1 cellular context compared by ENCODE assay signal in the genomic region with DNA sequence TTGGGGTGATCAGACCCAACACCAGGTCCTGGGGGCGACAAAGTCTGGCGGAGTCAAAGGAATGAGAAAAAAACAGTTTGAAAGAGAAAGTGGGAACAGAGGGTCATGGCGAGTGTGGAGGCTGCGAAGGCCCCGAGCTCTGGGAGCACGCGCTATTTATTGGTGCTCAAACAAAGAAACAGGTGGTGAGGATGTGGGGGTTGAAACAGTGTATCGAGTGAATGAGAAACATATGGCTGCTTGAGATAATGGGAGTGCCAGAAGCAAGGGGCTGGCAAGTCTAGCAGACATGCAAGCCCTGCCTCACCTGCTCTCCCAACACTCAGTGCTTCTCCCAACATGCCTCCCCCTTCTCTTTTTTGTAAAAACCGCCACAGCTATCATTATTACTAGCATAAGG.
TF ChIP-seq lines count a peak whose summit lies in the region.

No MANE protein-coding gene starts in this region.

TF ChIP-seq in K562, 482 proteins besides CTCF, POLR2A, EP300 and RAD21 (continued from another document):
- no peak for TF ChIP-seq ATF6 (CRISPR knock-in tag; IDR thresholded peaks at IDR 0.05)
- no peak for TF ChIP-seq NR3C1 (CRISPR knock-in tag; IDR thresholded peaks at IDR 0.05)
- no peak for TF ChIP-seq PTRF (tag; IDR thresholded peaks at IDR 0.05)
- no peak for TF ChIP-seq KHSRP (IDR thresholded peaks at IDR 0.05)
- no peak for TF ChIP-seq SETDB1 (IDR thresholded peaks at IDR 0.05; ENCODE audit: low read length)
- no peak for TF ChIP-seq FOXP1 (CRISPR knock-in tag; IDR thresholded peaks at IDR 0.05)
- no peak for TF ChIP-seq SP1 (CRISPR knock-in tag; IDR thresholded peaks at IDR 0.05)
- no peak for TF ChIP-seq ETS1 (conservative IDR thresholded peaks at IDR 0.05; ENCODE audit: control insufficient read depth, low read depth, low read length)
- peak; percentile 27; the same call in 1 of the 2 replicates for TF ChIP-seq TFAP4 (CRISPR knock-in tag; IDR thresholded peaks at IDR 0.05; ENCODE audit: borderline replicate concordance)
- TF ChIP-seq HMG20A (CRISPR knock-in tag; conservative IDR thresholded peaks at IDR 0.05): no peak
- TF ChIP-seq PATZ1 (CRISPR knock-in tag; IDR thresholded peaks at IDR 0.05; ENCODE audit: borderline replicate concordance): no peak
- TF ChIP-seq BCOR (IDR thresholded peaks at IDR 0.05): no peak
- TF ChIP-seq HMG20B (CRISPR knock-in tag; IDR thresholded peaks at IDR 0.05): no peak
- no peak for TF ChIP-seq ZNF75A (CRISPR knock-in tag; IDR thresholded peaks at IDR 0.05)
- TF ChIP-seq CBFA2T3 (IDR thresholded peaks at IDR 0.05): peak; percentile 87
- no peak for TF ChIP-seq PKNOX1 (IDR thresholded peaks at IDR 0.05)
- TF ChIP-seq, protein P1, sequence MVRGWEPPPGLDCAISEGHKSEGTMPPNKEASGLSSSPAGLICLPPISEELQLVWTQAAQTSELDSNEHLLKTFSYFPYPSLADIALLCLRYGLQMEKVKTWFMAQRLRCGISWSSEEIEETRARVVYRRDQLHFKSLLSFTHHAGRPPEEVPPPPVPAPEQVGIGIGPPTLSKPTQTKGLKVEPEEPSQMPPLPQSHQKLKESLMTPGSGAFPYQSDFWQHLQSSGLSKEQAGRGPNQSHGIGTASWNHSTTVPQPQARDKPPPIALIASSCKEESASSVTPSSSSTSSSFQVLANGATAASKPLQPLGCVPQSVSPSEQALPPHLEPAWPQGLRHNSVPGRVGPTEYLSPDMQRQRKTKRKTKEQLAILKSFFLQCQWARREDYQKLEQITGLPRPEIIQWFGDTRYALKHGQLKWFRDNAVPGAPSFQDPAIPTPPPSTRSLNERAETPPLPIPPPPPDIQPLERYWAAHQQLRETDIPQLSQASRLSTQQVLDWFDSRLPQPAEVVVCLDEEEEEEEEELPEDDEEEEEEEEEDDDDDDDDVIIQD (CRISPR knock-in tag; IDR thresholded peaks at IDR 0.05): no peak
- TF ChIP-seq HNRNPUL1 (IDR thresholded peaks at IDR 0.05; ENCODE audit: low read length): no peak
- TF ChIP-seq POLR3A (IDR thresholded peaks at IDR 0.05; ENCODE audit: borderline replicate concordance, extremely low read depth, insufficient read depth, insufficient read length): no peak
- TF ChIP-seq ZNF277 (CRISPR knock-in tag; IDR thresholded peaks at IDR 0.05; ENCODE audit: borderline replicate concordance): no peak
- TF ChIP-seq USF2 (CRISPR knock-in tag; IDR thresholded peaks at IDR 0.05): no peak
- TF ChIP-seq, protein P2, sequence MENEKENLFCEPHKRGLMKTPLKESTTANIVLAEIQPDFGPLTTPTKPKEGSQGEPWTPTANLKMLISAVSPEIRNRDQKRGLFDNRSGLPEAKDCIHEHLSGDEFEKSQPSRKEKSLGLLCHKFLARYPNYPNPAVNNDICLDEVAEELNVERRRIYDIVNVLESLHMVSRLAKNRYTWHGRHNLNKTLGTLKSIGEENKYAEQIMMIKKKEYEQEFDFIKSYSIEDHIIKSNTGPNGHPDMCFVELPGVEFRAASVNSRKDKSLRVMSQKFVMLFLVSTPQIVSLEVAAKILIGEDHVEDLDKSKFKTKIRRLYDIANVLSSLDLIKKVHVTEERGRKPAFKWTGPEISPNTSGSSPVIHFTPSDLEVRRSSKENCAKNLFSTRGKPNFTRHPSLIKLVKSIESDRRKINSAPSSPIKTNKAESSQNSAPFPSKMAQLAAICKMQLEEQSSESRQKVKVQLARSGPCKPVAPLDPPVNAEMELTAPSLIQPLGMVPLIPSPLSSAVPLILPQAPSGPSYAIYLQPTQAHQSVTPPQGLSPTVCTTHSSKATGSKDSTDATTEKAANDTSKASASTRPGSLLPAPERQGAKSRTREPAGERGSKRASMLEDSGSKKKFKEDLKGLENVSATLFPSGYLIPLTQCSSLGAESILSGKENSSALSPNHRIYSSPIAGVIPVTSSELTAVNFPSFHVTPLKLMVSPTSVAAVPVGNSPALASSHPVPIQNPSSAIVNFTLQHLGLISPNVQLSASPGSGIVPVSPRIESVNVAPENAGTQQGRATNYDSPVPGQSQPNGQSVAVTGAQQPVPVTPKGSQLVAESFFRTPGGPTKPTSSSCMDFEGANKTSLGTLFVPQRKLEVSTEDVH (IDR thresholded peaks at IDR 0.05; ENCODE audit: low read depth, partially characterized antibody): no peak
- no peak for TF ChIP-seq NR2C1 (IDR thresholded peaks at IDR 0.05)
- no peak for TF ChIP-seq NR2C1 (tag; IDR thresholded peaks at IDR 0.05)
- no peak for TF ChIP-seq HDAC2 (IDR thresholded peaks at IDR 0.05)
- TF ChIP-seq XRCC3 (IDR thresholded peaks at IDR 0.05): no peak
- TF ChIP-seq U2AF2 (optimal IDR thresholded peaks at IDR 0.05; ENCODE audit: low read depth, low read length): no peak
- no peak for TF ChIP-seq TSC22D4 (tag; IDR thresholded peaks at IDR 0.05)
- TF ChIP-seq SMARCB1 (IDR thresholded peaks at IDR 0.05; ENCODE audit: insufficient read length, low read depth): no peak
- TF ChIP-seq MTF1 (CRISPR knock-in tag; IDR thresholded peaks at IDR 0.05; ENCODE audit: borderline replicate concordance): no peak
- no peak for TF ChIP-seq KLF13 (tag; IDR thresholded peaks at IDR 0.05; ENCODE audit: borderline replicate concordance, low read depth)
- TF ChIP-seq SIN3B (IDR thresholded peaks at IDR 0.05; ENCODE audit: low read depth): no peak
- no peak for TF ChIP-seq IRF1 (CRISPR knock-in tag; IDR thresholded peaks at IDR 0.05; ENCODE audit: borderline replicate concordance)
- TF ChIP-seq RBBP5 (IDR thresholded peaks at IDR 0.05; ENCODE audit: borderline replicate concordance, insufficient read depth, low read length, poor library complexity, severe bottlenecking): no peak
